In the genomic region with DNA sequence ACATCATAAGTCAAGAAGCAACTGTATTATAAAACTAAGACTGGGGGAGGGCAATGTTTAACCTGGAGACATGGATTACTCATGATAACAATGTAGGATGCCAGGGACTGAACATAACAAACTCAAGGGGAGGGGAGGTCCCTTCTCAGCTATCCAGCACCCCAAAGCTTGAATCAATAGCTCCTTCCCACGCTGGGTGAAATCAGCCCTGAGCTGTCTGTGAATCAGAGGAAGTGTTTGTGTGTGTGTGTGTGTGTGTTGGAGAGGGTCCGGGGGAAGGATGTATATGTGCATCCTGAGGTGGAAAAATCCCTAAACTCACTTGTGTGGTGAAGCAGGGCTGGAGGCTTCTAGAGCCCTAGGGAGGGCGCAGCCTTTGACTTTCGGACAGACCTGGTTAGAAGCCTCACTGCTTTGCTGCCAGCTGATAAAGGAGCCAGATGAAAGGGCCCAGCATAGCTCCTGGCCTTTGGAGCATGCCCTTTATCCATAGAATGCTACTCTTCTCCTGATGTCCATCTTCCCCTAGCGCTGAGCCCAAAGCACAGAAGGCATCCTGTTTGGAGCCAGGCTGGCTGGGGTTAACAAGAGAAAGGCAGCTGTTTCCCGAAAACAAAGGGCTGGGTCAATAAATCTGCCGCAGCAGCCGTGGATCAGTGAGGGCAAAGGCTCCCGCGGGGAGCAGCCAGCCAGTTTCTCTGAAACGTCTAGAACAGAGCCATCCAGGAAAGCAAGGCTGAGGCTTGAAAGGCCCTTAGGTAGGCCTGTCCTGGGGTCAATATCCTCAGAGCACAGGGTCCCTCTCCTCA, we compare ENCODE assay signal across 7 cellular contexts. TPM values are rescaled to one million over a fixed set of nuclear protein-coding genes. Genes with fewer than 3 reads are reported as not detected.
A peak's percentile ranks its signal among the peaks of the same experiment; 100 is the strongest.
DNase-seq lines count a peak whose midpoint lies in the region; TF ChIP-seq lines count a peak whose summit lies in the region.

No MANE protein-coding gene starts in this region.

- H2AK5ac ChIP-seq in H9 (ENCODE audit: insufficient read length, low read length): no peak overlapping the region

- no peak overlapping the region for H3K4me3 ChIP-seq in fibroblast of the aortic adventitia (ENCODE audit: low read depth, low read length)
- H3K4me3 ChIP-seq in skeletal muscle cell (ENCODE audit: low read depth, low read length): no peak overlapping the region
- H3K4me3 ChIP-seq in Karpas-422 (ENCODE audit: low read length): no peak overlapping the region

- H3K4me3 Mint-ChIP-seq in H9: no peak overlapping the region

- peaks cover 0 to 4% (median 0%) of the 10 kb centered on the region in 3 experiments; a peak in 1 of 7 replicates for H3K36me3 Mint-ChIP-seq in H9 (ENCODE audit: insufficient read depth in 1 of 3, low read depth in 3 of 3)

- WGBS in H9 (ENCODE audit: extremely low coverage, insufficient read length, low lambda C conversion rate): no CpG with 5 or more reads among the region's 11 CpGs

- no peak overlapping the region for H2BK20ac ChIP-seq in H9 (ENCODE audit: low read depth, low read length, poor library complexity, severe bottlenecking)

- H3K14ac ChIP-seq in H9 (ENCODE audit: insufficient read depth, low read length): no peak overlapping the region

- peaks cover 3% of the 10 kb centered on the region; the same call in 1 of the 2 replicates for H3K4me1 ChIP-seq in H9 (ENCODE audit: insufficient read depth, low read length)
- H3K4me1 ChIP-seq in Karpas-422 (ENCODE audit: low read length): no peaks in the 10 kb centered on the region

- H3K27ac Mint-ChIP-seq in H9: peak overlapping the region in 1 of 3 experiments; percentile 56; a peak in 2 of 7 replicates

- H2BK15ac ChIP-seq in H9 (ENCODE audit: low read depth, low read length): no peak overlapping the region

- H3K27me3 ChIP-seq in H9 (ENCODE audit: insufficient read depth, low read length): no peaks in the 10 kb centered on the region; the same call in 1 of the 2 replicates
- H3K27me3 ChIP-seq in Karpas-422 (ENCODE audit: low read length): no peaks in the 10 kb centered on the region

- H3K4ac ChIP-seq in H9 (ENCODE audit: low read depth, low read length): no peak overlapping the region

- H3K23me2 ChIP-seq in H9 (ENCODE audit: insufficient read length, low read depth, low read length, poor library complexity, severe bottlenecking): no peaks in the 10 kb centered on the region

- H2BK5ac ChIP-seq in H9 (ENCODE audit: insufficient read length, low read length): no peak overlapping the region

- no peak overlapping the region for H2BK12ac ChIP-seq in H9 (ENCODE audit: insufficient read length, low read depth, low read length)

- peaks cover 38 to 42% of the 10 kb centered on the region in 2 experiments for H3K4me1 Mint-ChIP-seq in H9

- DNase-seq in H9: no peak
- DNase-seq in NCI-H774 (lab: John Stamatoyannopoulos, UW): peak; percentile 32
- DNase-seq in fibroblast of the aortic adventitia (ENCODE audit: low read depth): peak; percentile 84
- DNase-seq in skeletal muscle cell (ENCODE audit: low read depth): peak; percentile 91
- no peak for DNase-seq in AML-193 (lab: John Stamatoyannopoulos, UW)
- DNase-seq in UCSD-AML1 (lab: John Stamatoyannopoulos, UW; ENCODE audit: unreplicated experiment): no peak
- no peak for DNase-seq in Karpas-422

- no peaks in the 10 kb centered on the region for H3K36me3 ChIP-seq in Karpas-422 (ENCODE audit: insufficient read depth, low read length)

- TF ChIP-seq CTCF in H9 (conservative IDR thresholded peaks at IDR 0.05) (no peak), fibroblast of the aortic adventitia (IDR thresholded peaks at IDR 0.05; ENCODE audit: insufficient read depth, low read length) (no peak)

- H3T11ph ChIP-seq in H9 (ENCODE audit: low read length): no peak overlapping the region

- no peak overlapping the region for H4K91ac ChIP-seq in H9 (ENCODE audit: insufficient read length, low read depth, low read length)

- H3K56ac ChIP-seq in H9 (ENCODE audit: insufficient read length, low read depth, low read length): no peak overlapping the region

- H3K23ac ChIP-seq in H9 (ENCODE audit: insufficient read length, low read depth, low read length): no peak overlapping the region

- no peaks in the 10 kb centered on the region for H4K20me1 ChIP-seq in H9 (ENCODE audit: control insufficient read depth, insufficient read depth, insufficient read length)
- no peaks in the 10 kb centered on the region for H4K20me1 ChIP-seq in Karpas-422 (ENCODE audit: insufficient read depth, low read depth, low read length)

- H3K79me2 ChIP-seq in H9 (ENCODE audit: insufficient read depth, low read length) (no peaks in the 10 kb centered on the region), Karpas-422 (ENCODE audit: low read length) (no peaks in the 10 kb centered on the region)

- H3K4me2 ChIP-seq in H9 (ENCODE audit: insufficient read depth, insufficient read length, low read length): no peak overlapping the region
- no peak overlapping the region for H3K4me2 ChIP-seq in Karpas-422 (ENCODE audit: low read depth, low read length, poor library complexity, severe bottlenecking)

- peak overlapping the region; percentile 34 for H2AFZ ChIP-seq in H9 (ENCODE audit: low read length)
- no peak overlapping the region for H2AFZ ChIP-seq in Karpas-422 (ENCODE audit: low read length)

- no peaks in the 10 kb centered on the region for H3K9me3 Mint-ChIP-seq in H9

- peaks cover 3% of the 10 kb centered on the region for H3K27me3 Mint-ChIP-seq in H9 (ENCODE audit: low read depth)

- no peak overlapping the region for H4K5ac ChIP-seq in H9 (ENCODE audit: insufficient read length, low read depth, low read length)

- no peaks in the 10 kb centered on the region for H3K9me3 ChIP-seq in H9 (ENCODE audit: control insufficient read depth, low read depth, low read length)
- no peaks in the 10 kb centered on the region for H3K9me3 ChIP-seq in Karpas-422 (ENCODE audit: low read length)

- H2BK120ac ChIP-seq in H9 (ENCODE audit: low read depth, low read length, poor library complexity, severe bottlenecking): no peak overlapping the region

- H4K8ac ChIP-seq in H9 (replicated peaks; ENCODE audit: insufficient read length, low read depth, low read length): no peak overlapping the region

- H3K27ac ChIP-seq in H9 (ENCODE audit: insufficient read length, low read depth, low read length) (no peak overlapping the region), Karpas-422 (ENCODE audit: low read length) (no peak overlapping the region)

- H3K9me2 ChIP-seq in Karpas-422 (replicated peaks; ENCODE audit: insufficient read depth, low read length): no peaks in the 10 kb centered on the region

- H3K9ac ChIP-seq in H9 (ENCODE audit: extremely low read depth, insufficient read length, low read length) (no peak overlapping the region), Karpas-422 (ENCODE audit: low read length) (no peak overlapping the region)

- no peaks in the 10 kb centered on the region for H3K79me1 ChIP-seq in H9 (ENCODE audit: insufficient read depth, low read depth, low read length, poor library complexity, severe bottlenecking)

- no peak overlapping the region for H3K18ac ChIP-seq in H9 (ENCODE audit: insufficient read length, low read depth, low read length)

RNA-seq across cellular contexts. Expression of a gene that starts 35.8 kb away (rescaled TPM):
- 130 and 140 TPM in 2 replicates for total RNA-seq in H9 (2021)
- total RNA-seq in fibroblast of the aortic adventitia (ENCODE audit: low replicate concordance): 70.0 and 108 TPM in 2 replicates
- total RNA-seq in Karpas-422 (2014; rRNA removed; shearing (Covaris generic); ENCODE audit: low replicate concordance): 11.6 and 21.9 TPM in 2 replicates

RNA-seq across cellular contexts. Expression of a gene that starts 46.7 kb away (rescaled TPM):
- 202 and 205 TPM in 2 replicates for total RNA-seq in H9 (2021)
- 60.7 and 83.2 TPM in 2 replicates for total RNA-seq in fibroblast of the aortic adventitia (ENCODE audit: low replicate concordance)
- 79.9 and 111 TPM in 2 replicates for total RNA-seq in Karpas-422 (2014; rRNA removed; shearing (Covaris generic); ENCODE audit: low replicate concordance)

RNA-seq across cellular contexts. Expression of a gene that starts 49.2 kb away (rescaled TPM):
- total RNA-seq in H9 (2021) (0.15 and 0.22 TPM in 2 replicates), fibroblast of the aortic adventitia (ENCODE audit: low replicate concordance) (not detected in 2 replicates)
- not detected in 2 replicates for total RNA-seq in Karpas-422 (2014; rRNA removed; shearing (Covaris generic); ENCODE audit: low replicate concordance)

RNA-seq across cellular contexts. Expression of a gene that starts 51.9 kb away (rescaled TPM):
- 0.37 and 0.39 TPM in 2 replicates for total RNA-seq in H9 (2021)
- not detected in 2 replicates for total RNA-seq in fibroblast of the aortic adventitia (ENCODE audit: low replicate concordance)
- not detected in 2 replicates for total RNA-seq in Karpas-422 (2014; rRNA removed; shearing (Covaris generic); ENCODE audit: low replicate concordance)

Comparison
In these comparisons a context has a peak if more than half of its experiments do, and no peak if none do; other contexts are left out.
1. DNase-seq: peak in NCI-H774 (single experiment), fibroblast of the aortic adventitia (single experiment) and skeletal muscle cell (single experiment); none in H9 (single experiment), AML-193 (0 of 2), UCSD-AML1 (single experiment) and Karpas-422 (single experiment).